ENCODE assay signal across 13 cellular contexts in the genomic region with DNA sequence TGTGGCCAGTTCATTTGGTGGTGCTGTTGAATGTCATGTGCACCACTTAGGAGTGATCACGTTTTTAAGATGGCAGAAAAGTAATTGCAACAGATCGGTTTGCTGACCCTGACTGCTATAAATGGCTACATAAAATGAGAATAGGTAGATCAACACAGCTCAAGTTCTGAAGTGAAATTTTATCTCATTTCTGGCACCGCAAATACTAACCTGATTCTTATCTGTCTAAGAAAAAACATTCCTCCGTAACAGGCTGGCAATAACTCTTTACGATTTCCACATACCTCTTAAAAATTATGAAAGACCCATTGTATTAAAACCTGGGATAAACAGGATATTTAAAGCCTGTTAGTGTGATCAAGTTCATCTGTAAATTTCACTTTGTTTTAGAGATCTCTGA.
DNase-seq lines count a peak whose midpoint lies in the region; ATAC-seq and TF ChIP-seq lines count a peak whose summit lies in the region.
"Had no signal": no experiment of that assay in that cellular context is flagged by ENCODE, and none has a peak within 500 bp of the region (broad histone marks: within the 10 kb centered on the region; RNA-seq: fewer than 3 reads in every experiment).

No MANE protein-coding gene starts in this region.

- H3K27ac ChIP-seq in tibial artery: no peak overlapping the region

- intact Hi-C loops in left colon (cut with DNase I, micrococcal nuclease): no loop called here
- intact Hi-C loops in tibial artery (cut with DNase I; ENCODE audit: low total_unique reads): no loop called here

- H3K36me3 ChIP-seq in tibial artery: no peaks in the 10 kb centered on the region

- peak; percentile 24 for DNase-seq in NCI-H2196 treated with DMSO at 0.1 percent for 48 hours (lab: John Stamatoyannopoulos, UW; ENCODE audit: unreplicated experiment)
- no peak for DNase-seq in NCI-H2196 (lab: John Stamatoyannopoulos, UW; ENCODE audit: unreplicated experiment)
- DNase-seq in left colon: no peak
- no peak for DNase-seq in tibial artery
- DNase-seq in NCI-H345 treated with DMSO at 0.1 percent for 48 hours (lab: John Stamatoyannopoulos, UW; ENCODE audit: unreplicated experiment): no peak
- DNase-seq in UCSD-AML1 (lab: John Stamatoyannopoulos, UW; ENCODE audit: unreplicated experiment): no peak
- no peak for DNase-seq in activated CD8-positive, alpha-beta memory T cell treated with anti-CD3 and anti-CD28 coated beads for 24 hours
- DNase-seq: activated CD4-positive, alpha-beta T cell treated with anti-CD3 and anti-CD28 coated beads, Interleukin-2, amount 10 ng/mL, durations not matched to agents 7 days and 5 days; hippocampal formation; naive B cell; retina; stimulated activated CD4-positive, alpha-beta T cell treated with anti-CD3 and anti-CD28 coated beads, Interleukin-1b, Interleukin-23, amount 100 ng/mL, for 48 hours had no signal

- H3K9me3 ChIP-seq in tibial artery: no peaks in the 10 kb centered on the region

- no peak for TF ChIP-seq CTCF in tibial artery (IDR thresholded peaks at IDR 0.05)

- no peak overlapping the region for H3K4me3 ChIP-seq in tibial artery

- H3K4me1 ChIP-seq in tibial artery: peaks cover 0 to 12% (median 0%) of the 10 kb centered on the region in 4 donors

- peak; percentile 55 for ATAC-seq in SK-N-SH treated with all-trans-retinoic acid at 6 μM for 48 hours
- ATAC-seq in left colon: peak; percentile 16

- H3K27me3 ChIP-seq in tibial artery: no peaks in the 10 kb centered on the region

TF ChIP-seq in SK-N-SH treated with all-trans-retinoic acid at 6 μM for 48 hours, 23 proteins besides CTCF, POLR2A, EP300 and RAD21:
- TF ChIP-seq PPARA (CRISPR knock-in tag; IDR thresholded peaks at IDR 0.05; ENCODE audit: borderline replicate concordance): no peak
- TF ChIP-seq OSR1 (CRISPR knock-in tag; IDR thresholded peaks at IDR 0.05): no peak
- no peak for TF ChIP-seq CSDC2 (CRISPR knock-in tag; IDR thresholded peaks at IDR 0.05)
- TF ChIP-seq BACH2 (CRISPR knock-in tag; IDR thresholded peaks at IDR 0.05; ENCODE audit: borderline replicate concordance): no peak
- no peak for TF ChIP-seq CREB5 (CRISPR knock-in tag; IDR thresholded peaks at IDR 0.05; ENCODE audit: low read depth)
- TF ChIP-seq, protein P1, sequence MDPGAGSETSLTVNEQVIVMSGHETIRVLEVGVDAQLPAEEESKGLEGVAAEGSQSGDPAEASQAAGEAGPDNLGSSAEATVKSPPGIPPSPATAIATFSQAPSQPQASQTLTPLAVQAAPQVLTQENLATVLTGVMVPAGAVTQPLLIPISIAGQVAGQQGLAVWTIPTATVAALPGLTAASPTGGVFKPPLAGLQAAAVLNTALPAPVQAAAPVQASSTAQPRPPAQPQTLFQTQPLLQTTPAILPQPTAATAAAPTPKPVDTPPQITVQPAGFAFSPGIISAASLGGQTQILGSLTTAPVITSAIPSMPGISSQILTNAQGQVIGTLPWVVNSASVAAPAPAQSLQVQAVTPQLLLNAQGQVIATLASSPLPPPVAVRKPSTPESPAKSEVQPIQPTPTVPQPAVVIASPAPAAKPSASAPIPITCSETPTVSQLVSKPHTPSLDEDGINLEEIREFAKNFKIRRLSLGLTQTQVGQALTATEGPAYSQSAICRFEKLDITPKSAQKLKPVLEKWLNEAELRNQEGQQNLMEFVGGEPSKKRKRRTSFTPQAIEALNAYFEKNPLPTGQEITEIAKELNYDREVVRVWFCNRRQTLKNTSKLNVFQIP (CRISPR knock-in tag; IDR thresholded peaks at IDR 0.05; ENCODE audit: borderline replicate concordance, low read depth): no peak
- no peak for TF ChIP-seq RARB (CRISPR knock-in tag; IDR thresholded peaks at IDR 0.05)
- no peak for TF ChIP-seq ZNF8 (CRISPR knock-in tag; IDR thresholded peaks at IDR 0.05)
- no peak for TF ChIP-seq CSRNP3 (CRISPR knock-in tag; IDR thresholded peaks at IDR 0.05)
- TF ChIP-seq ARNTL (CRISPR knock-in tag; IDR thresholded peaks at IDR 0.05; ENCODE audit: borderline replicate concordance, low read depth): no peak
- no peak for TF ChIP-seq TOX (CRISPR knock-in tag; IDR thresholded peaks at IDR 0.05; ENCODE audit: borderline replicate concordance)
- TF ChIP-seq ISL1 (CRISPR knock-in tag; IDR thresholded peaks at IDR 0.05): no peak
- no peak for TF ChIP-seq ZFP30 (CRISPR knock-in tag; IDR thresholded peaks at IDR 0.05)
- no peak for TF ChIP-seq TCF4 (CRISPR knock-in tag; IDR thresholded peaks at IDR 0.05; ENCODE audit: borderline replicate concordance)
- no peak for TF ChIP-seq ZFP3 (CRISPR knock-in tag; IDR thresholded peaks at IDR 0.05)
- no peak for TF ChIP-seq PATZ1 (CRISPR knock-in tag; IDR thresholded peaks at IDR 0.05; ENCODE audit: borderline replicate concordance)
- no peak for TF ChIP-seq ZC3H10 (CRISPR knock-in tag; IDR thresholded peaks at IDR 0.05)
- no peak for TF ChIP-seq ESRRG (CRISPR knock-in tag; IDR thresholded peaks at IDR 0.05)
- no peak for TF ChIP-seq ZNF70 (CRISPR knock-in tag; IDR thresholded peaks at IDR 0.05)
